ENCODE assay signal across 13 cellular contexts in the genomic region with DNA sequence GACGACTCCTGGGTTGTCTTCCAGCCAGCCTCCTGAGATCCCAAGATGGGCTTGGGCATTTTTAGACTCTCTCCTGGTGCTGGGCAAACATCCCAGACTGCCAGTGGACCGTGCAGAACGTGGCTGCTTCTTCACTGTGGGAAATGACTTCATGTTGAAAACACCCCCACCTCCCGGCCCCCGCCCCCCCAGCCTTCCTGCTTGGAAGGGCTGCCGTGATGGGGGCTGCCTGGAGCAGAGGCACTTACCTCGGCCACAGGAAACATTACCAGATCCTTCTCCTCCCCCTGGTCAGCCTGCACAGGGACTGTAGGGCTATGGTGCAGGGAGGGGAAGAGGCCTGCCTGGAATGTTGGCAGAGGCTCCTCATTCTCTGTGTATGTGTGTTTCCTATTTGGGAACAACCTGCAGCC.
DNase-seq lines count a peak whose midpoint lies in the region; ATAC-seq and TF ChIP-seq lines count a peak whose summit lies in the region.
"Had no signal": no experiment of that assay in that cellular context is flagged by ENCODE, and none has a peak within 500 bp of the region (broad histone marks: within the 10 kb centered on the region; RNA-seq: fewer than 3 reads in every experiment).

No MANE protein-coding gene starts in this region.

- H3K36me3 ChIP-seq in parathyroid adenoma (ENCODE audit: control insufficient read depth, insufficient read depth, low read length) (no peaks in the 10 kb centered on the region), H7 (replicated peaks; ENCODE audit: control insufficient read depth, insufficient read depth, low read length) (no peaks in the 10 kb centered on the region), neural progenitor cell (no peaks in the 10 kb centered on the region)
- H3K36me3 ChIP-seq: BE2C had no signal

- no peak overlapping the region for H3K9ac ChIP-seq in parathyroid adenoma
- H3K9ac ChIP-seq in neural progenitor cell = no peak overlapping the region

- H3K4me3 ChIP-seq in astrocyte of the spinal cord (ENCODE audit: low read depth, low read length) (no peak overlapping the region), parathyroid adenoma (ENCODE audit: low read depth, low read length) (no peak overlapping the region), H7 (ENCODE audit: insufficient read depth, low read depth, low read length) (no peak overlapping the region), neural progenitor cell (no peak overlapping the region)

- peak overlapping the region; percentile 9 for H3K4me2 ChIP-seq in parathyroid adenoma (ENCODE audit: low read length)
- H3K4me2 ChIP-seq in neural progenitor cell = no peak overlapping the region

- H4K20me1 ChIP-seq in neural progenitor cell (ENCODE audit: low read depth) = no peaks in the 10 kb centered on the region

- CTCF ChIA-PET in activated CD8-positive, alpha-beta memory T cell treated with anti-CD3 and anti-CD28 coated beads, Interleukin-2, amount 10 ng/mL, durations not matched to agents 7 days and 5 days (lab: Charles Lee) = no interaction called here

- no peak overlapping the region for H2AFZ ChIP-seq in parathyroid adenoma
- no peak overlapping the region for H2AFZ ChIP-seq in neural progenitor cell (replicated peaks)

- H3K27me3 Mint-ChIP-seq in activated CD8-positive, alpha-beta memory T cell treated with anti-CD3 and anti-CD28 coated beads, Interleukin-2, amount 10 ng/mL, durations not matched to agents 7 days and 5 days = peaks cover 8% of the 10 kb centered on the region
- H3K27me3 Mint-ChIP-seq in neural progenitor cell (ENCODE audit: insufficient read depth, low read depth) = peaks cover under 1% of the 10 kb centered on the region
- H3K27me3 Mint-ChIP-seq: type B pancreatic cell had no signal

- H3K27ac ChIP-seq in parathyroid adenoma (peak overlapping the region; percentile 24), neural progenitor cell (no peak overlapping the region)
- H3K27ac ChIP-seq: HL-60 had no signal

- in situ Hi-C loops in astrocyte of the spinal cord (cut with HindIII; ENCODE audit: low sequenced_read_pairs) = no loop called here

- H3K9me3 Mint-ChIP-seq in activated CD8-positive, alpha-beta memory T cell treated with anti-CD3 and anti-CD28 coated beads, Interleukin-2, amount 10 ng/mL, durations not matched to agents 7 days and 5 days (ENCODE audit: low read depth) = no peaks in the 10 kb centered on the region
- no peaks in the 10 kb centered on the region for H3K9me3 Mint-ChIP-seq in neural progenitor cell
- H3K9me3 Mint-ChIP-seq: memory B cell, type B pancreatic cell had no signal

- no peak overlapping the region for H3K27ac Mint-ChIP-seq in activated CD8-positive, alpha-beta memory T cell treated with anti-CD3 and anti-CD28 coated beads, Interleukin-2, amount 10 ng/mL, durations not matched to agents 7 days and 5 days
- no peak overlapping the region for H3K27ac Mint-ChIP-seq in neural progenitor cell
- H3K27ac Mint-ChIP-seq: memory B cell had no signal

- H3K79me2 ChIP-seq in parathyroid adenoma (no peaks in the 10 kb centered on the region), neural progenitor cell (ENCODE audit: low read depth) (no peaks in the 10 kb centered on the region)

- no peaks in the 10 kb centered on the region for H3F3A ChIP-seq in neural progenitor cell (ENCODE audit: low read depth)

- intact Hi-C loops in cardiac septum (cut with DNase I) = loop anchor here (2.0 to 5.0 kb wide), 3 partner anchors 25 to 172 kb away; partner anchors contain the start of gene ANP32A

- H3K27me3 ChIP-seq in parathyroid adenoma (ENCODE audit: control insufficient read depth, insufficient read depth, low read length) (no peaks in the 10 kb centered on the region), H7 (ENCODE audit: control insufficient read depth, insufficient read depth, low read length) (no peaks in the 10 kb centered on the region; the same call in none of the 2 replicates), neural progenitor cell (no peaks in the 10 kb centered on the region)
- H3K27me3 ChIP-seq: BE2C had no signal

- H3K9me3 ChIP-seq in parathyroid adenoma (ENCODE audit: control insufficient read depth, low read length) = no peaks in the 10 kb centered on the region
- H3K9me3 ChIP-seq in neural progenitor cell (ENCODE audit: low read depth) = no peaks in the 10 kb centered on the region
- H3K9me3 ChIP-seq: BE2C had no signal

- peaks cover 9% of the 10 kb centered on the region for H3K4me1 ChIP-seq in parathyroid adenoma
- H3K4me1 ChIP-seq in neural progenitor cell = peaks cover 2% of the 10 kb centered on the region

- H3K4me3 Mint-ChIP-seq in activated CD8-positive, alpha-beta memory T cell treated with anti-CD3 and anti-CD28 coated beads, Interleukin-2, amount 10 ng/mL, durations not matched to agents 7 days and 5 days = no peak overlapping the region
- no peak overlapping the region for H3K4me3 Mint-ChIP-seq in neural progenitor cell
- H3K4me3 Mint-ChIP-seq: memory B cell, type B pancreatic cell had no signal

- no peaks in the 10 kb centered on the region for H3K36me3 Mint-ChIP-seq in activated CD8-positive, alpha-beta memory T cell treated with anti-CD3 and anti-CD28 coated beads, Interleukin-2, amount 10 ng/mL, durations not matched to agents 7 days and 5 days
- H3K36me3 Mint-ChIP-seq in neural progenitor cell = no peaks in the 10 kb centered on the region
- H3K36me3 Mint-ChIP-seq: memory B cell, type B pancreatic cell had no signal

- peak; percentile 25 for DNase-seq in EL
- peak; percentile 22 for DNase-seq in astrocyte of the spinal cord (ENCODE audit: low read depth, low spot score)
- DNase-seq in cardiac septum (ENCODE audit: low spot score) = peak; percentile 80
- DNase-seq in H7 = no peak
- no peak for DNase-seq in UCSD-AML1 (lab: John Stamatoyannopoulos, UW; ENCODE audit: unreplicated experiment)
- DNase-seq in activated CD8-positive, alpha-beta memory T cell treated with anti-CD3 and anti-CD28 coated beads, Interleukin-2, amount 10 ng/mL, durations not matched to agents 7 days and 5 days = no peak
- DNase-seq in neural progenitor cell (ENCODE audit: low spot score) = no peak
- DNase-seq: GDM1 had no signal

- ATAC-seq in activated CD8-positive, alpha-beta memory T cell treated with anti-CD3 and anti-CD28 coated beads, Interleukin-2, amount 10 ng/mL, durations not matched to agents 7 days and 5 days = no peak

- no peak for TF ChIP-seq CTCF in astrocyte of the spinal cord (IDR thresholded peaks at IDR 0.05; ENCODE audit: low read depth, low read length)
- TF ChIP-seq CTCF in parathyroid adenoma (IDR thresholded peaks at IDR 0.05) = no peak
- TF ChIP-seq CTCF in neural progenitor cell (IDR thresholded peaks at IDR 0.05) = no peak

- H3K4me1 Mint-ChIP-seq in activated CD8-positive, alpha-beta memory T cell treated with anti-CD3 and anti-CD28 coated beads, Interleukin-2, amount 10 ng/mL, durations not matched to agents 7 days and 5 days = peaks cover 4% of the 10 kb centered on the region
- H3K4me1 Mint-ChIP-seq in neural progenitor cell = peaks cover 10% of the 10 kb centered on the region

Comparison
In these comparisons a context has a peak if more than half of its experiments do, and no peak if none do; other contexts are left out.
1. DNase-seq: peak in EL (single experiment), astrocyte of the spinal cord (single experiment) and cardiac septum (single experiment); none in H7 (single experiment), UCSD-AML1 (single experiment), activated CD8-positive, alpha-beta memory T cell treated with anti-CD3 and anti-CD28 coated beads, Interleukin-2, amount 10 ng/mL, durations not matched to agents 7 days and 5 days (single experiment) and neural progenitor cell (single experiment).